9 cellular contexts compared by ENCODE assay signal in the genomic region with DNA sequence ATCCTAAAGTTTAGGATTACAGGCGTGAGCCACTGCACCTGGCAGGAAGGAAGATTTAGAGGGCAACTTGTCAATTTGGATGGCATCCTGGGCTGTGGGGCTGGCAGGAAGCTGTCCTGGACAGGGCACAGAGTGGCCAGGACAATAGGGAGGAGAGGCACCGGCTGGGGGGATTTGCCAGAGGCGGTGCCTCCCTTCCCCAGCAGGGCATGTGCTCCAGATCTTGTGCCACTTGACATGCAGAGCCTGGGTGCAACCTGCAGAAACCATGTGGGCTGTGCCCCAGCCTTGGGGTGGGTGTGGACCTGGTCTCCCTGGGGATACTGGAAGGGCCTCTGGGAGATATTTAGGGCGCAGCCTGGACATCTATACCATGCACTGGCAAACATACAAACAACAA. TPM values are rescaled to one million over a fixed set of nuclear protein-coding genes. Genes with fewer than 3 reads are reported as not detected.
DNase-seq lines count a peak whose midpoint lies in the region; ATAC-seq, FAIRE-seq and TF ChIP-seq lines count a peak whose summit lies in the region.
"Had no signal": no experiment of that assay in that cellular context is flagged by ENCODE, and none has a peak within 500 bp of the region (broad histone marks: within the 10 kb centered on the region; RNA-seq: fewer than 3 reads in every experiment).

No MANE protein-coding gene starts in this region.

- H3K79me2 ChIP-seq in GM12878 (ENCODE audit: control insufficient read depth, insufficient read depth, low read length), result no peaks in the 10 kb centered on the region

- H3K4me3 ChIP-seq in GM12878 (no peak overlapping the region), uterus (no peak overlapping the region)

- peaks cover 3 to 10% of the 10 kb centered on the region in 2 donors for H3K36me3 Mint-ChIP-seq in activated T-cell treated with anti-CD3 and anti-CD28 coated beads, Interleukin-2, amount 50 U/mL, for 72 hours (ENCODE audit: insufficient read depth in 2 of 2)

- H3K9ac ChIP-seq in GM12878 (ENCODE audit: control insufficient read depth, insufficient read depth, low read length), result peak overlapping the region; percentile 86

- no peak for TF ChIP-seq EP300 in GM12878 (IDR thresholded peaks at IDR 0.05; ENCODE audit: borderline replicate concordance in 1 of 2, control insufficient read depth in 1 of 2, low read depth in 2 of 2, low read length in 2 of 2)

- POLR2A ChIA-PET in GM12878 (lab: Charles Lee), result interaction anchor here (0.7 to 3.2 kb wide), 9 partner anchors 9 to 887 kb away, joined by 3 to 39 read pairs (median 4); a partner anchor contains a TSS

- H3K27ac ChIP-seq in GM12878 (ENCODE audit: control insufficient read depth, insufficient read depth), result peak overlapping the region; percentile 96
- peak overlapping the region; percentile 96 to 100 for H3K27ac ChIP-seq in uterus
- H3K27ac ChIP-seq: C4-2B had no signal

- H3K4me2 ChIP-seq in GM12878 (ENCODE audit: control insufficient read depth, insufficient read depth), result peak overlapping the region; percentile 83

- no peak for FAIRE-seq in GM12878 (lab: Jason Lieb, UNC)

- peak overlapping the region; percentile 95 for H2AFZ ChIP-seq in GM12878 (ENCODE audit: control insufficient read depth, low read depth, low read length)

- WGBS in GM12878 (ENCODE audit: insufficient coverage, insufficient replicate concordance, low lambda C conversion rate, missing lambda C conversion rate), result 62% methylated on average over 4 of the region's 4 CpGs

- CTCF ChIA-PET in GM12878 (lab: Yijun Ruan, JAX), result interaction anchor here (1.0 to 2.6 kb wide), 13 partner anchors 8 to 107 kb away, joined by 3 to 18 read pairs (median 9); a partner anchor contains a TSS

- peaks cover 2 to 5% of the 10 kb centered on the region in 2 donors for H3K9me3 Mint-ChIP-seq in activated T-cell treated with anti-CD3 and anti-CD28 coated beads, Interleukin-2, amount 50 U/mL, for 72 hours

- ATAC-seq in activated T-cell treated with anti-CD3 and anti-CD28 coated beads, Interleukin-2, amount 50 U/mL, for 72 hours (replicated peaks in 1 of 2), result no peak
- ATAC-seq in GM12878, result peak; percentile 19
- no peak for ATAC-seq in GM18517 (IDR thresholded peaks at IDR 0.05; ENCODE audit: unreplicated experiment)
- ATAC-seq in GM21529 (IDR thresholded peaks at IDR 0.05; ENCODE audit: unreplicated experiment), result no peak

- H3K4me1 Mint-ChIP-seq in activated T-cell treated with anti-CD3 and anti-CD28 coated beads, Interleukin-2, amount 50 U/mL, for 72 hours (ENCODE audit: low read depth), result peaks cover 22% of the 10 kb centered on the region

- no peaks in the 10 kb centered on the region for H3K27me3 ChIP-seq in GM12878 (replicated peaks in 1 of 2; ENCODE audit: control insufficient read depth in 2 of 2, insufficient read depth in 2 of 2, low read length in 1 of 2)
- H3K27me3 ChIP-seq in uterus, result no peaks in the 10 kb centered on the region

- H3K9me3 ChIP-seq in GM12878 (replicated peaks; ENCODE audit: control insufficient read depth, insufficient read depth, low read length) (no peaks in the 10 kb centered on the region; the same call in 1 of the 3 replicates), uterus (no peaks in the 10 kb centered on the region)

- RAD21 ChIA-PET in GM12878 (lab: Charles Lee; ENCODE audit: unreplicated experiment), result interaction anchor here (0.6 to 2.7 kb wide), 14 partner anchors 18 to 129 kb away, joined by 3 to 24 read pairs (median 7); a partner anchor contains a TSS

- SMC1A ChIA-PET in GM12878 (lab: Charles Lee; ENCODE audit: uncharacterized antibody, unreplicated experiment), result interaction anchor here (0.6 to 4.8 kb wide), 9 partner anchors 20 to 91 kb away, joined by 3 to 43 read pairs (median 5); a partner anchor contains a TSS

- TF ChIP-seq RAD21 in GM12878 (IDR thresholded peaks at IDR 0.05; ENCODE audit: insufficient read depth, low read depth, low read length), result no peak

- in situ Hi-C loops in GM12878 (cut with MboI), result no loop called here

- H3K27ac Mint-ChIP-seq in activated T-cell treated with anti-CD3 and anti-CD28 coated beads, Interleukin-2, amount 50 U/mL, for 72 hours, result peak overlapping the region; percentile 94

- H3K4me1 ChIP-seq in GM12878 (ENCODE audit: control insufficient read depth, insufficient read depth, low read length) (peaks cover 16% of the 10 kb centered on the region), uterus (peaks cover 5 to 7% of the 10 kb centered on the region in 2 donors)

- H4K20me1 ChIP-seq in GM12878 (ENCODE audit: control insufficient read depth, insufficient read depth), result no peaks in the 10 kb centered on the region

- peak overlapping the region in 1 of 2 donors; percentile 27 for H3K4me3 Mint-ChIP-seq in activated T-cell treated with anti-CD3 and anti-CD28 coated beads, Interleukin-2, amount 50 U/mL, for 72 hours

- intact Hi-C loops in GM12878 (cut with micrococcal nuclease; ENCODE audit: unreplicated experiment), result no loop called here
- intact Hi-C loops in uterus (cut with DNase I; ENCODE audit: low total_unique reads), result no loop called here

- TF ChIP-seq CTCF in GM12878 (IDR thresholded peaks at IDR 0.05 in 2 of 3, conservative IDR thresholded peaks at IDR 0.05 in 1 of 3; ENCODE audit: control insufficient read depth in 2 of 3, extremely low read depth in 1 of 3, insufficient read depth in 1 of 3, low read depth in 3 of 3, low read length in 3 of 3) (no peak), uterus (IDR thresholded peaks at IDR 0.05) (no peak)

- H3K27me3 Mint-ChIP-seq in activated T-cell treated with anti-CD3 and anti-CD28 coated beads, Interleukin-2, amount 50 U/mL, for 72 hours (ENCODE audit: low read depth), result no peaks in the 10 kb centered on the region

- TF ChIP-seq POLR2A in GM12878 (IDR thresholded peaks at IDR 0.05; ENCODE audit: low read depth, low read length), result no peak
- no peak for TF ChIP-seq POLR2A in uterus (IDR thresholded peaks at IDR 0.05)

- DNase-seq in activated T-cell treated with anti-CD3 and anti-CD28 coated beads, Interleukin-2, amount 50 U/mL, for 72 hours, result no peak
- no peak for DNase-seq in activated T-cell treated with anti-CD3 and anti-CD28 coated beads for 4 hours
- DNase-seq in GM12878 (ENCODE audit: low read depth, low spot score), result no peak
- DNase-seq in lung microvascular endothelial cell (ENCODE audit: low read depth in 2 of 2), result peak; percentile 12 to 35
- DNase-seq in uterus, result peak; percentile 26 to 36
- DNase-seq in NCI-H2196 treated with DMSO at 0.1 percent for 48 hours (lab: John Stamatoyannopoulos, UW; ENCODE audit: unreplicated experiment), result no peak

- H3K36me3 ChIP-seq in GM12878 (ENCODE audit: control insufficient read depth in 2 of 2, insufficient read depth in 2 of 2, low read length in 1 of 2), result no peaks in the 10 kb centered on the region
- no peaks in the 10 kb centered on the region for H3K36me3 ChIP-seq in uterus

- no TSS peak for BruUV-seq in GM12878 (replicated peaks; lab: Mats Ljungman, UMichigan)

TF ChIP-seq in GM12878, 131 proteins besides CTCF, POLR2A, EP300 and RAD21:
- TF ChIP-seq CBFB (IDR thresholded peaks at IDR 0.05; ENCODE audit: low read depth) (no peak), BMI1 (IDR thresholded peaks at IDR 0.05; ENCODE audit: borderline replicate concordance) (no peak)

RNA-seq across cellular contexts. Expression of a gene that starts 58.6 kb away (rescaled TPM):
- over 10,000 TPM; 15,536 to 16,076 TPM for total RNA-seq in activated T-cell treated with anti-CD3 and anti-CD28 coated beads, Interleukin-2, amount 50 U/mL, for 72 hours
- total RNA-seq in GM12878 (2013; cell fraction: nucleolus; rRNA removed), result 2,824 and 2,968 TPM in 2 replicates
- total RNA-seq in GM12878 (2014; rRNA removed), result 14,131 and 16,902 TPM in 2 replicates
- total RNA-seq in GM12878 (2014; rRNA removed; fragmentation: Illumina TruSeq; extraction: Trizol), result 17,468 and 18,090 TPM in 2 replicates
- 14,684 and 15,216 TPM in 2 replicates for total RNA-seq in GM12878 (2021)
- polyA plus RNA-seq in GM12878 (2011; ENCODE audit: low read depth), result 27,080 TPM
- polyA plus RNA-seq in GM12878 (2011; rRNA removed), result 17,795 and 20,374 TPM in 2 replicates
- 14,330 and 16,559 TPM in 2 replicates for polyA plus RNA-seq in GM12878 (2011; cell fraction: cytosol; rRNA removed)
- polyA plus RNA-seq in GM12878 (2011; cell fraction: nucleus; rRNA removed), result 5,187 and 6,059 TPM in 2 replicates
- polyA plus RNA-seq in GM12878 (2012), result 16,010 and 19,176 TPM in 2 replicates
- 16,201 and 18,845 TPM in 2 replicates for polyA plus RNA-seq in GM12878 (2014; fragmentation: Illumina TruSeq; extraction: Trizol)
- over 10,000 TPM in 1 of 2 experiments, 1,000 to 10,000 TPM in 1; 8,305 to 13,725 TPM for polyA plus RNA-seq in GM12878 (2014; fragmentation: Nextera tagmentation; extraction: Ambion mirVana)
- polyA plus RNA-seq in GM12878 (2014; rRNA removed), result 12,347 and 14,133 TPM in 2 replicates
- polyA plus RNA-seq in GM12878 (2016; fragmentation: Nextera tagmentation; extraction: Ambion mirVana), result 1,000 to 10,000 TPM; 4,214 to 4,415 TPM
- polyA minus RNA-seq in GM12878 (2011; rRNA and poly(A)+ RNA removed), result 12,533 and 15,137 TPM in 2 replicates
- polyA minus RNA-seq in GM12878 (2011; cell fraction: cytosol; rRNA and poly(A)+ RNA removed), result 4,012 and 4,567 TPM in 2 replicates
- polyA minus RNA-seq in GM12878 (2011; cell fraction: nucleus; rRNA and poly(A)+ RNA removed), result 1,103 and 1,176 TPM in 2 replicates
- 18,098 and 18,972 TPM in 2 replicates for total RNA-seq in lung microvascular endothelial cell
- over 10,000 TPM; 11,501 to 26,048 (median 13,655) TPM for total RNA-seq in uterus

Comparison
In these comparisons a context has a peak if more than half of its experiments do, and no peak if none do; other contexts are left out.
1. DNase-seq: peak in lung microvascular endothelial cell (2 of 2) and uterus (2 of 2); none in activated T-cell treated with anti-CD3 and anti-CD28 coated beads, Interleukin-2, amount 50 U/mL, for 72 hours (0 of 2), activated T-cell treated with anti-CD3 and anti-CD28 coated beads for 4 hours (single experiment), GM12878 (single experiment) and NCI-H2196 treated with DMSO at 0.1 percent for 48 hours (single experiment).